27 cellular contexts compared by ENCODE assay signal in genomic region chr20:1853472-1853871, GRCh38. TPM values are rescaled to one million over a fixed set of nuclear protein-coding genes. Genes with fewer than 3 reads are reported as not detected.
"Had no signal": no experiment of that assay in that cellular context is flagged by ENCODE, and none has a peak within 500 bp of the region (broad histone marks: within the 10 kb centered on the region; RNA-seq: fewer than 3 reads in every experiment).

No MANE protein-coding gene starts in this region.

- FAIRE-seq: islet of Langerhans, kidney, urothelium cell line had no signal

- H3K4me3 ChIP-seq: left lung, lower lobe of right lung, mucosa of descending colon, ovary, right atrium auricular region, skin epidermis, suprapubic skin, thoracic aorta, tibial artery, upper lobe of right lung had no signal

- H3K27ac ChIP-seq: left lung, lower lobe of right lung, ovary, right atrium auricular region, skin epidermis, suprapubic skin, thoracic aorta, tibial artery, upper lobe of right lung had no signal

- H3K4me3 Mint-ChIP-seq: naive thymus-derived CD4-positive, alpha-beta T cell; natural killer cell treated with Interleukin-12 subunit alpha and Interleukin-12 subunit beta and Interleukin-15 and Interleukin-18, amount 100 ng/mL, for 72 hours; stimulated activated naive B cell treated with anti-CD40 and anti-IgM and Interleukin-4, amounts not matched to agents 10 μg/mL and 1 μg/mL and 100 μg/mL, for 72 hours had no signal

- DNase-seq: hippocampal formation; kidney; left colon; left lung; lower lobe of right lung; midbrain; mucosa of descending colon; naive thymus-derived CD4-positive, alpha-beta T cell; ovary; stimulated activated CD4-positive, alpha-beta T cell treated with anti-CD3 and anti-CD28 coated beads, Interleukin-12 subunit alpha, Interleukin-12 subunit beta, amount 100 ng/mL, for 4 hours; stimulated activated CD4-positive, alpha-beta T cell treated with anti-CD3 and anti-CD28 coated beads, Interleukin-15, amount 100 ng/mL, for 24 hours; stimulated activated CD4-positive, alpha-beta T cell treated with anti-CD3 and anti-CD28 coated beads, Interleukin-2, amount 100 ng/mL, for 24 hours; stimulated activated CD4-positive, alpha-beta T cell treated with anti-CD3 and anti-CD28 coated beads, Interleukin-4, amount 100 ng/mL, for 1 hour; stimulated activated naive B cell treated with anti-CD40 and anti-IgM and Interleukin-4, amounts not matched to agents 10 μg/mL and 1 μg/mL and 100 μg/mL, for 72 hours; stimulated activated naive CD8-positive, alpha-beta T cell treated with anti-CD3 and anti-CD28 coated beads, Interleukin-15, Interleukin-2, amounts not matched to agents 100 U/mL and 50 U/mL, for 24 hours; tibial artery; trophoblast cell; upper lobe of right lung had no signal

- H3K9me3 ChIP-seq: left lung, lower lobe of right lung, mucosa of descending colon, ovary, right atrium auricular region, suprapubic skin, thoracic aorta, tibial artery, upper lobe of right lung had no signal

- H3K27me3 Mint-ChIP-seq: progenitor cell of endocrine pancreas had no signal

- H3K27ac Mint-ChIP-seq: naive thymus-derived CD4-positive, alpha-beta T cell; natural killer cell treated with Interleukin-12 subunit alpha and Interleukin-12 subunit beta and Interleukin-15 and Interleukin-18, amount 100 ng/mL, for 72 hours; progenitor cell of endocrine pancreas; stimulated activated naive B cell treated with anti-CD40 and anti-IgM and Interleukin-4, amounts not matched to agents 10 μg/mL and 1 μg/mL and 100 μg/mL, for 72 hours had no signal

- H3K36me3 ChIP-seq: left lung, lower lobe of right lung, ovary, right atrium auricular region, suprapubic skin, thoracic aorta, tibial artery, upper lobe of right lung had no signal

- H3K9me3 Mint-ChIP-seq: natural killer cell treated with Interleukin-12 subunit alpha and Interleukin-12 subunit beta and Interleukin-15 and Interleukin-18, amount 100 ng/mL, for 72 hours; stimulated activated naive B cell treated with anti-CD40 and anti-IgM and Interleukin-4, amounts not matched to agents 10 μg/mL and 1 μg/mL and 100 μg/mL, for 72 hours had no signal

- H3K27me3 ChIP-seq: ovary, right atrium auricular region, suprapubic skin, upper lobe of right lung had no signal

- H3K4me1 ChIP-seq: lower lobe of right lung, right atrium auricular region, suprapubic skin, tibial artery, upper lobe of right lung had no signal

- H3K36me3 Mint-ChIP-seq: naive thymus-derived CD4-positive, alpha-beta T cell; natural killer cell treated with Interleukin-12 subunit alpha and Interleukin-12 subunit beta and Interleukin-15 and Interleukin-18, amount 100 ng/mL, for 72 hours; stimulated activated naive B cell treated with anti-CD40 and anti-IgM and Interleukin-4, amounts not matched to agents 10 μg/mL and 1 μg/mL and 100 μg/mL, for 72 hours had no signal

- ATAC-seq: left colon; left lung; lower lobe of right lung; mucosa of descending colon; naive thymus-derived CD4-positive, alpha-beta T cell; natural killer cell treated with Interleukin-12 subunit alpha and Interleukin-12 subunit beta and Interleukin-15 and Interleukin-18, amount 100 ng/mL, for 72 hours; sciatic nerve; stimulated activated naive B cell treated with anti-CD40 and anti-IgM and Interleukin-4, amounts not matched to agents 10 μg/mL and 1 μg/mL and 100 μg/mL, for 72 hours; stimulated activated naive CD8-positive, alpha-beta T cell treated with anti-CD3 and anti-CD28 coated beads, Interleukin-15, Interleukin-2, amounts not matched to agents 100 U/mL and 50 U/mL, for 24 hours; upper lobe of right lung had no signal

RNA-seq across cellular contexts. Expression of gene SIRPA, which starts 41.7 kb away (rescaled TPM):
- polyA plus RNA-seq: naive thymus-derived CD4-positive, alpha-beta T cell had no signal
